8 cellular contexts compared by ENCODE assay signal in the genomic region with DNA sequence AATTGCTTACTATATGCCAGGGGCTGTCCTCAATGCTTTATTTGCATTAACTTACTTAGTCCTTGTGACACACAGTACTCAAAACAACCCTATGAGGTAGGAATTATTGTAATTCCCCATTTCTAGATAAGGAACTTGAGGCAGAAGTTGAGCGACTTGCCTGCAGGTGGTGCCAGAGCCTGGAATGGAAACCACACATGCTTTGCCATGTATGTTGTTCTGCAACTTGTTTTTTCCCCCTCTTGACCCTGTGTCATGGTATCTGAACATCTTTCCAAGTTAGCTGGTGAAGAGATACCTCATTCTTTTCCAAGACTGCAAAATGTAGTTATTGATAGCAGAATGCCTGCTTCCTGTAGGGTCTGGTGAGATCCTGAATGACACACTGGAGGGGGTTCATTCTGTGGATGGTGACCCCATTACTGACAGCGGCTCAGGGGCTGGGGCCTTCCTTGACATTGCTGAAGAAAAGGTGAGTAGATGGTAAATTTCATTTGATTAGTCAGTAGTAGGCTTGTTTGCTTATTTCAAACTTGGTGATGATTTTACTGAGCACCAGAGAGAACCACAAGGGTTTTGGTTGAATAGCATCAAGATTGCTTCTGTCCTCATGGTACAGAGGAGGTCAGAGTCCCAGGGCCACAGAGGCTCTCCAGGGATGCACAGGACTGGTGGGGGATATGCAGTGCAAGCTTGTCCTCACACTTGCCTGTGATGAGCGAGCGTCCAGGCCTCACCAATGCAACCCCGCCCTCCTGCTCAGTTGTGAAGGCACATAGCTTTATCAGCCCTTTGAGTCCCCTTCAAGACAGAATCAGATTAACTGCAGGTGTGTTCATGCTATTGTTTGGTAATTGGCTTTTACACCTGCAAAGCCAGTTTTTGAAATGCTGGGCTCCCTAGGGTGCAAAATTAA. TPM values are rescaled to one million over a fixed set of nuclear protein-coding genes. Genes with fewer than 3 reads are reported as not detected.
DNase-seq lines count a peak whose midpoint lies in the region; ATAC-seq and TF ChIP-seq lines count a peak whose summit lies in the region.

No MANE protein-coding gene starts in this region.

- CTCF ChIA-PET in activated CD8-positive, alpha-beta memory T cell treated with anti-CD3 and anti-CD28 coated beads, Interleukin-2, amount 10 ng/mL, durations not matched to agents 7 days and 5 days (lab: Charles Lee) = interaction anchor here (0.7 to 10.8 kb wide), 25 partner anchors 9 to 162 kb away, joined by 3 to 179 read pairs (median 4); a partner anchor contains a TSS

- intact Hi-C loops in vagina (cut with DNase I) = no loop called here

- peak; percentile 58 for DNase-seq in GDM1 (lab: John Stamatoyannopoulos, UW)
- DNase-seq in NCI-H82 treated with DMSO at 0.1 percent for 48 hours (lab: John Stamatoyannopoulos, UW; ENCODE audit: unreplicated experiment) = peak; percentile 4
- DNase-seq in activated CD8-positive, alpha-beta memory T cell treated with anti-CD3 and anti-CD28 coated beads, Interleukin-2, amount 10 ng/mL, durations not matched to agents 7 days and 5 days = peak; percentile 79
- peak; percentile 29 for DNase-seq in neural crest cell (ENCODE audit: low read depth, low spot score)
- DNase-seq in vagina (ENCODE audit: extremely low spot score in 2 of 2) = peak; percentile 31 to 67

- peaks cover 17% of the 10 kb centered on the region for H3K27me3 Mint-ChIP-seq in activated CD8-positive, alpha-beta memory T cell treated with anti-CD3 and anti-CD28 coated beads, Interleukin-2, amount 10 ng/mL, durations not matched to agents 7 days and 5 days
- H3K27me3 Mint-ChIP-seq in neural crest cell (ENCODE audit: low read depth) = peaks cover 14% of the 10 kb centered on the region

- H3K4me1 Mint-ChIP-seq in activated CD8-positive, alpha-beta memory T cell treated with anti-CD3 and anti-CD28 coated beads, Interleukin-2, amount 10 ng/mL, durations not matched to agents 7 days and 5 days = peaks cover 30% of the 10 kb centered on the region
- H3K4me1 Mint-ChIP-seq in neural crest cell = peaks cover 17% of the 10 kb centered on the region

- peak; percentile 55 for ATAC-seq in HG03139 (IDR thresholded peaks at IDR 0.05; ENCODE audit: unreplicated experiment)
- peak; percentile 68 for ATAC-seq in activated CD8-positive, alpha-beta memory T cell treated with anti-CD3 and anti-CD28 coated beads, Interleukin-2, amount 10 ng/mL, durations not matched to agents 7 days and 5 days
- ATAC-seq in esophagus mucosa = peak; percentile 36
- ATAC-seq in HG02623 (IDR thresholded peaks at IDR 0.05; ENCODE audit: unreplicated experiment) = no peak

- no peaks in the 10 kb centered on the region for H3K36me3 Mint-ChIP-seq in activated CD8-positive, alpha-beta memory T cell treated with anti-CD3 and anti-CD28 coated beads, Interleukin-2, amount 10 ng/mL, durations not matched to agents 7 days and 5 days
- no peaks in the 10 kb centered on the region for H3K36me3 Mint-ChIP-seq in neural crest cell (ENCODE audit: low read depth)

- TF ChIP-seq CTCF in neural crest cell (conservative IDR thresholded peaks at IDR 0.05) (peak; percentile 74), vagina (IDR thresholded peaks at IDR 0.05) (peak; percentile 21 to 61 (median 33))

- no peak overlapping the region for H3K27ac ChIP-seq in vagina

- no peak overlapping the region for H3K4me3 Mint-ChIP-seq in activated CD8-positive, alpha-beta memory T cell treated with anti-CD3 and anti-CD28 coated beads, Interleukin-2, amount 10 ng/mL, durations not matched to agents 7 days and 5 days
- no peak overlapping the region for H3K4me3 Mint-ChIP-seq in neural crest cell

- no peaks in the 10 kb centered on the region for H3K9me3 Mint-ChIP-seq in activated CD8-positive, alpha-beta memory T cell treated with anti-CD3 and anti-CD28 coated beads, Interleukin-2, amount 10 ng/mL, durations not matched to agents 7 days and 5 days (ENCODE audit: low read depth)
- H3K9me3 Mint-ChIP-seq in neural crest cell = no peaks in the 10 kb centered on the region

- no peak overlapping the region for H3K4me3 ChIP-seq in vagina

- no peaks in the 10 kb centered on the region for H3K9me3 ChIP-seq in vagina

- no peak for TF ChIP-seq POLR2A in vagina (IDR thresholded peaks at IDR 0.05)

- H3K27ac Mint-ChIP-seq in activated CD8-positive, alpha-beta memory T cell treated with anti-CD3 and anti-CD28 coated beads, Interleukin-2, amount 10 ng/mL, durations not matched to agents 7 days and 5 days = peak overlapping the region; percentile 14
- no peak overlapping the region for H3K27ac Mint-ChIP-seq in neural crest cell (ENCODE audit: unreplicated experiment)

- peaks cover 21% of the 10 kb centered on the region for H3K4me1 ChIP-seq in vagina

- H3K36me3 ChIP-seq in vagina = peaks cover 0 to 9% of the 10 kb centered on the region in 2 donors

- no peaks in the 10 kb centered on the region for H3K27me3 ChIP-seq in vagina

RNA-seq across cellular contexts. Expression of a gene that starts 57.0 kb away (rescaled TPM):
- total RNA-seq in activated CD8-positive, alpha-beta memory T cell treated with anti-CD3 and anti-CD28 coated beads, Interleukin-2, amount 10 ng/mL, durations not matched to agents 7 days and 5 days = under 1 TPM; 0.45 to 0.53 TPM
- total RNA-seq in esophagus mucosa (7.5 TPM), neural crest cell (0.18 and 0.33 TPM in 2 replicates), vagina (15.0 TPM)

Comparison
In these comparisons a context has a peak if more than half of its experiments do, and no peak if none do; other contexts are left out.
1. DNase-seq: peak in every context shown above with its lines; median percentile 79 in activated CD8-positive, alpha-beta memory T cell treated with anti-CD3 and anti-CD28 coated beads, Interleukin-2, amount 10 ng/mL, durations not matched to agents 7 days and 5 days; 58 in GDM1; 49 in vagina; 29 in neural crest cell; 4 in NCI-H82 treated with DMSO at 0.1 percent for 48 hours.